28 cellular contexts compared by ENCODE assay signal in the genomic region with DNA sequence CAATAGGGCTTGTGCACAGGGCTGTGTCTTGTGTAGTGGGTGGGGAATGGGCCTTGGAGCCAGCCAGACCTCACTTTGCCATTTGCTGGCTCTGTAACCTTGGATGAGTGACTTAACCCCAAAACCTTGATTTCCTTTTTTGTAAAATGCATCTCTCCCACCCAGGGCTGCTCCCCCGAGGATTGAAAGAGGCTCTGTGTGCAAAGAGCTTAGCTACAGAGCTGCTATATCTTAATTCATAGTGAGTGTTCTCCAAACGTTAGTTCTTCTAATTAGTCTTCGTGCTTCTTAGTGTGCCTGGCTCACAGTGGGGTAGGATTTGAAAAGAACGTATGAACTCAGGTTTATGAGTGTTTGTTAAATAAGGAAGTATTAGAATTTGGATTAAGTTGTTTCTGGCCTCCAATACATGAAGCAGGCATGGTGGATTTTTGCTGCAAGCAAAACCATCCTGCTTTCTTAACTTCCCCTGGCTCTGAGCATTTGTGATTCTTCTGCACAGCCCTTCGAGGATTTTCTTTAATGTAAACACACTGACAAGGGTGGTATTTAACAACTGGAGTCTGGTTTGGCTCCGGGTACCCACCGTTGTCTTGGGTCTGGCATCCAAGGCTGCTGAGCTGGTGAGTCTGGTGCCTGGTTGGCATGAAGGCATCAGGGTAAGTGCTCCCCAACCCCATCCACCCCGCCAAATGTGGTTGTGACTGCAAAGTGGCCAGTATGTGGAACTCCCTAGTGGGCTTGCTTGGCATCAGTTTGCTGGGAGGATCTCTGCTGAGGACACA. TPM values are rescaled to one million over a fixed set of nuclear protein-coding genes. Genes with fewer than 3 reads are reported as not detected.
A peak's percentile ranks its signal among the peaks of the same experiment; 100 is the strongest.
DNase-seq lines count a peak whose midpoint lies in the region; ATAC-seq and TF ChIP-seq lines count a peak whose summit lies in the region.
"Had no signal": no experiment of that assay in that cellular context is flagged by ENCODE, and none has a peak within 500 bp of the region (broad histone marks: within the 10 kb centered on the region; RNA-seq: fewer than 3 reads in every experiment).

No MANE protein-coding gene starts in this region.

- CTCF ChIA-PET in HEK293 (lab: Yijun Ruan, JAX) = interaction anchor here (1.3 kb wide), 1 partner anchor 114 kb away, joined by 3 read pairs; no protein-coding TSS in a partner anchor
- CTCF ChIA-PET in MCF 10A (lab: Yijun Ruan, JAX) = no interaction called here

- peaks cover 2% of the 10 kb centered on the region for H3K36me3 Mint-ChIP-seq in chondrocyte (ENCODE audit: low read depth)
- H3K36me3 Mint-ChIP-seq in mesothelial cell of epicardium = peaks cover 3% of the 10 kb centered on the region
- no peaks in the 10 kb centered on the region for H3K36me3 Mint-ChIP-seq in MCF 10A (ENCODE audit: insufficient read depth, unreplicated experiment)
- H3K36me3 Mint-ChIP-seq: natural killer cell treated with Interleukin-12 subunit alpha and Interleukin-12 subunit beta and Interleukin-15 and Interleukin-18, amount 100 ng/mL, for 72 hours had no signal

- no peak for ATAC-seq in stimulated activated naive CD8-positive, alpha-beta T cell treated with anti-CD3 and anti-CD28 coated beads, Interleukin-15, amount 100 ng/mL, for 72 hours
- ATAC-seq: activated CD8-positive, alpha-beta T cell treated with anti-CD3 and anti-CD28 coated beads for 36 hours; natural killer cell treated with Interleukin-12 subunit alpha and Interleukin-12 subunit beta and Interleukin-15 and Interleukin-18, amount 100 ng/mL, for 72 hours; pancreas had no signal

- H3K9me3 ChIP-seq in HEK293 (ENCODE audit: control insufficient read depth, insufficient read depth, low read depth, low read length) = no peaks in the 10 kb centered on the region
- no peaks in the 10 kb centered on the region for H3K9me3 ChIP-seq in thyroid gland
- H3K9me3 ChIP-seq: esophagus squamous epithelium, gastroesophageal sphincter, left ventricle myocardium inferior, pancreas, suprapubic skin, uterus had no signal

- H3K27ac ChIP-seq in HEK293 (ENCODE audit: extremely low read depth, low read depth, low read length) = no peak overlapping the region
- H3K27ac ChIP-seq in thyroid gland = peak overlapping the region in 2 of 3 donors; percentile 45 to 69
- H3K27ac ChIP-seq: gastroesophageal sphincter, left ventricle myocardium inferior, pancreas, suprapubic skin, uterus had no signal

- no TSS peak for BruUV-seq in MCF 10A (replicated peaks; lab: Mats Ljungman, UMichigan)

- WGBS in thyroid gland, 2 donors = 45 to 63% methylated on average over 7 to 8 of the region's 8 CpGs

- H3K4me1 Mint-ChIP-seq in chondrocyte (ENCODE audit: low read depth) = peaks cover 70% of the 10 kb centered on the region
- H3K4me1 Mint-ChIP-seq in mesothelial cell of epicardium = peaks cover 14% of the 10 kb centered on the region
- peaks cover 60% of the 10 kb centered on the region for H3K4me1 Mint-ChIP-seq in stimulated activated naive CD8-positive, alpha-beta T cell treated with anti-CD3 and anti-CD28 coated beads, Interleukin-15, amount 100 ng/mL, for 72 hours
- peaks cover 18% of the 10 kb centered on the region for H3K4me1 Mint-ChIP-seq in MCF 10A (ENCODE audit: insufficient read depth, unreplicated experiment)

- H3K4me3 ChIP-seq in HEK293 (ENCODE audit: low read depth, low read length) = no peak overlapping the region
- no peak overlapping the region for H3K4me3 ChIP-seq in thyroid gland (replicated peaks in 1 of 3)
- H3K4me3 ChIP-seq: esophagus squamous epithelium, gastroesophageal sphincter, left ventricle myocardium inferior, pancreas, suprapubic skin, uterus had no signal

- no peak for DNase-seq in chondrocyte (ENCODE audit: low spot score)
- DNase-seq in mesothelial cell of epicardium (ENCODE audit: low spot score in 2 of 2, unreplicated experiment in 2 of 2) = no peak
- peak in 1 of 2 donors; percentile 18 for DNase-seq in thyroid gland
- DNase-seq in stimulated activated naive CD8-positive, alpha-beta T cell treated with anti-CD3 and anti-CD28 coated beads, Interleukin-15, amount 100 ng/mL, for 72 hours = no peak
- DNase-seq in NCI-H1930 (lab: John Stamatoyannopoulos, UW) = no peak
- DNase-seq in MCF 10A (ENCODE audit: unreplicated experiment) = no peak
- DNase-seq in iPS-NIHi7 (ENCODE audit: extremely low spot score) = no peak
- DNase-seq: activated CD8-positive, alpha-beta T cell treated with anti-CD3 and anti-CD28 coated beads for 36 hours; activated naive CD8-positive, alpha-beta T cell treated with anti-CD3 and anti-CD28 coated beads, Interleukin-2, amount 10 ng/mL, durations not matched to agents 7 days and 5 days; activated T-cell treated with anti-CD3 and anti-CD28 coated beads for 4 hours; CD4-positive, alpha-beta T cell; central memory CD4-positive, alpha-beta T cell; dermis blood vessel endothelial cell; DMS 273 treated with DMSO at 0.1 percent for 48 hours; EL; esophagus squamous epithelium; hypothalamus; left ventricle myocardium inferior; NCI-H1417; NCI-H446; NCI-H774; pancreas; stimulated activated CD4-positive, alpha-beta T cell treated with anti-CD3 and anti-CD28 coated beads, Interleukin-2, amount 100 ng/mL, for 48 hours; uterus had no signal

- no peak for TF ChIP-seq POLR2A in thyroid gland (IDR thresholded peaks at IDR 0.05)

- peaks cover 3% of the 10 kb centered on the region; the same call in 1 of the 2 replicates for H3K4me1 ChIP-seq in HEK293 (ENCODE audit: control insufficient read depth, insufficient read depth, low read length)
- H3K4me1 ChIP-seq in thyroid gland = peaks cover 44 to 47% of the 10 kb centered on the region in 2 donors

- H3K36me3 ChIP-seq in HEK293 (ENCODE audit: control insufficient read depth in 2 of 2, insufficient read depth in 1 of 2, low read length in 2 of 2) (peaks cover 0 to 3% of the 10 kb centered on the region in 2 experiments; a peak in 1 of 3 replicates), thyroid gland (no peaks in the 10 kb centered on the region)
- H3K36me3 ChIP-seq: esophagus squamous epithelium, gastroesophageal sphincter, left ventricle myocardium inferior, pancreas, suprapubic skin, uterus had no signal

- no peaks in the 10 kb centered on the region for H3K27me3 ChIP-seq in thyroid gland
- H3K27me3 ChIP-seq: esophagus squamous epithelium, gastroesophageal sphincter, pancreas, suprapubic skin, uterus had no signal

- TF ChIP-seq CTCF in HEK293 (tag by site-specific recombination; IDR thresholded peaks at IDR 0.05) (no peak), chondrocyte (IDR thresholded peaks at IDR 0.05) (no peak), mesothelial cell of epicardium (IDR thresholded peaks at IDR 0.05; ENCODE audit: unreplicated experiment) (no peak), thyroid gland (IDR thresholded peaks at IDR 0.05) (no peak), MCF 10A (IDR thresholded peaks at IDR 0.05; ENCODE audit: unreplicated experiment) (no peak)

- H3K9me3 Mint-ChIP-seq in chondrocyte (ENCODE audit: low read depth) (no peaks in the 10 kb centered on the region), mesothelial cell of epicardium (no peaks in the 10 kb centered on the region), MCF 10A (ENCODE audit: unreplicated experiment) (no peaks in the 10 kb centered on the region)
- no peaks in the 10 kb centered on the region for H3K9me3 Mint-ChIP-seq in stimulated activated naive CD8-positive, alpha-beta T cell treated with anti-CD3 and anti-CD28 coated beads, Interleukin-15, amount 100 ng/mL, for 72 hours
- H3K9me3 Mint-ChIP-seq: activated CD8-positive, alpha-beta T cell treated with anti-CD3 and anti-CD28 coated beads for 36 hours; activated naive CD8-positive, alpha-beta T cell treated with anti-CD3 and anti-CD28 coated beads, Interleukin-2, amount 10 ng/mL, durations not matched to agents 7 days and 5 days; CD4-positive, alpha-beta T cell; natural killer cell treated with Interleukin-12 subunit alpha and Interleukin-12 subunit beta and Interleukin-15 and Interleukin-18, amount 100 ng/mL, for 72 hours had no signal

- no peaks in the 10 kb centered on the region for H3K27me3 Mint-ChIP-seq in chondrocyte (ENCODE audit: low read depth)
- no peaks in the 10 kb centered on the region for H3K27me3 Mint-ChIP-seq in mesothelial cell of epicardium (ENCODE audit: low read depth)
- H3K27me3 Mint-ChIP-seq in stimulated activated naive CD8-positive, alpha-beta T cell treated with anti-CD3 and anti-CD28 coated beads, Interleukin-15, amount 100 ng/mL, for 72 hours = no peaks in the 10 kb centered on the region
- H3K27me3 Mint-ChIP-seq in MCF 10A (ENCODE audit: insufficient read depth, unreplicated experiment) = no peaks in the 10 kb centered on the region
- H3K27me3 Mint-ChIP-seq: activated CD8-positive, alpha-beta T cell treated with anti-CD3 and anti-CD28 coated beads for 36 hours; activated naive CD8-positive, alpha-beta T cell treated with anti-CD3 and anti-CD28 coated beads, Interleukin-2, amount 10 ng/mL, durations not matched to agents 7 days and 5 days; CD4-positive, alpha-beta T cell; natural killer cell treated with Interleukin-12 subunit alpha and Interleukin-12 subunit beta and Interleukin-15 and Interleukin-18, amount 100 ng/mL, for 72 hours had no signal

- intact Hi-C loops in thyroid gland (cut with DNase I) = no loop called here
- intact Hi-C loops in MCF 10A (cut with micrococcal nuclease) = no loop called here

- H3K4me3 Mint-ChIP-seq in chondrocyte (ENCODE audit: unreplicated experiment) (no peak overlapping the region), mesothelial cell of epicardium (no peak overlapping the region), MCF 10A (ENCODE audit: unreplicated experiment) (no peak overlapping the region)
- no peak overlapping the region for H3K4me3 Mint-ChIP-seq in stimulated activated naive CD8-positive, alpha-beta T cell treated with anti-CD3 and anti-CD28 coated beads, Interleukin-15, amount 100 ng/mL, for 72 hours
- H3K4me3 Mint-ChIP-seq: activated CD8-positive, alpha-beta T cell treated with anti-CD3 and anti-CD28 coated beads for 36 hours; activated naive CD8-positive, alpha-beta T cell treated with anti-CD3 and anti-CD28 coated beads, Interleukin-2, amount 10 ng/mL, durations not matched to agents 7 days and 5 days; CD4-positive, alpha-beta T cell; natural killer cell treated with Interleukin-12 subunit alpha and Interleukin-12 subunit beta and Interleukin-15 and Interleukin-18, amount 100 ng/mL, for 72 hours had no signal

- H3K27ac Mint-ChIP-seq in chondrocyte (ENCODE audit: unreplicated experiment) = peak overlapping the region; percentile 4
- H3K27ac Mint-ChIP-seq in mesothelial cell of epicardium = peak overlapping the region; percentile 5
- H3K27ac Mint-ChIP-seq in stimulated activated naive CD8-positive, alpha-beta T cell treated with anti-CD3 and anti-CD28 coated beads, Interleukin-15, amount 100 ng/mL, for 72 hours = no peak overlapping the region
- no peak overlapping the region for H3K27ac Mint-ChIP-seq in MCF 10A (ENCODE audit: low read depth, unreplicated experiment)
- H3K27ac Mint-ChIP-seq: activated CD8-positive, alpha-beta T cell treated with anti-CD3 and anti-CD28 coated beads for 36 hours; activated naive CD8-positive, alpha-beta T cell treated with anti-CD3 and anti-CD28 coated beads, Interleukin-2, amount 10 ng/mL, durations not matched to agents 7 days and 5 days; CD4-positive, alpha-beta T cell; natural killer cell treated with Interleukin-12 subunit alpha and Interleukin-12 subunit beta and Interleukin-15 and Interleukin-18, amount 100 ng/mL, for 72 hours had no signal

- POLR2A ChIA-PET in HEK293 (lab: Yijun Ruan, JAX) (no interaction called here), MCF 10A (lab: Yijun Ruan, JAX) (interaction anchor here (0.6 kb wide), 1 partner anchor 28 kb away, joined by 4 read pairs; no protein-coding TSS in a partner anchor)

RNA-seq across cellular contexts. Expression of a gene that starts 29.7 kb away (rescaled TPM):
- total RNA-seq in chondrocyte (52.9 to 60.6 TPM (median 59.3 TPM) in 3 replicates), mesothelial cell of epicardium (64.0 to 69.4 TPM (median 64.5 TPM) in 3 replicates), thyroid gland (10 to 100 TPM; 35.9 to 75.5 (median 67.7) TPM), MCF 10A (2022) (7.2 and 10.2 TPM in 2 replicates)

Comparison
In these comparisons a context has a peak if more than half of its experiments do, and no peak if none do; other contexts are left out.
1. H3K27ac Mint-ChIP-seq: peak in chondrocyte (single experiment) and mesothelial cell of epicardium (single experiment); none in stimulated activated naive CD8-positive, alpha-beta T cell treated with anti-CD3 and anti-CD28 coated beads, Interleukin-15, amount 100 ng/mL, for 72 hours (0 of 2) and MCF 10A (single experiment).